In the genomic region with DNA sequence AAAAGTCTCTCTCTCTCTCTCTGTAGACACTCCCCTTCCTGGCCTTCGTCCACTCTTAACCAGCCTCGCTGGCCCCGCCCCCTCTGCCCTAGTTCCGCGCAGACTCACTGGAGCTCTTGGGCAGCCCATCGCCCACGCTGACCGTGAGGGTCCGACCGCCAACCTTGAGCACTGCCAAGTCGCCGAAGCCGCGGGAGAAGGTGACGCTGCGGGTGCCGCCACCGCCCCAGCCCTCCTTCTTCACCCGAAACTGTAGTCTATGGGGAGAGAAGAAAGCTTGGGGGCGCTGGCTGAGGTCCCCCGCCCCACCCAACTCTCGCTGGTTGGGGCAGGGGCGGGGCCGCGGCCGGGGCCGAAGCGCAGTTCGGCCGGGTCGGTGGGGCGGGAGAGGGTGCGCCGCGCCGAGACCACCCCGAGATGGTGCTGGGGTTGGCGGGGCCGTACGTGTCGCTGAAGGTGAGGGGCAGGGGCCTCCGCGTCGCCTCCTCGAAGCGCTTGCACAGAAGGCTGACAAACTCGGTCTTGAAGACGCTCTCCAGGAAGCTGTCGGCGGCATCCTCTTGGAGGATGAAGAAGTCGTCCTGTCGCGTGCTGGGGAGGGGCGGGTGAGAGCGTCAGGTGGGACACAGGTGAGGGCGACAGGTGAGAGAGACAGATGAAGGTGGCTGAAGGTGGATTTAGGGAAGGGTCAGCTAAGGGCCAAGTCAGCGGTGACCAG, we compare ENCODE assay signal across 9 cellular contexts. TPM values are rescaled to one million over a fixed set of nuclear protein-coding genes. Genes with fewer than 3 reads are reported as not detected.
A peak's percentile ranks its signal among the peaks of the same experiment; 100 is the strongest.
DNase-seq lines count a peak whose midpoint lies in the region; ATAC-seq and TF ChIP-seq lines count a peak whose summit lies in the region.
"Had no signal": no experiment of that assay in that cellular context is flagged by ENCODE, and none has a peak within 500 bp of the region (broad histone marks: within the 10 kb centered on the region; RNA-seq: fewer than 3 reads in every experiment).

No MANE protein-coding gene starts in this region.

- no peak overlapping the region for H3K4me3 Mint-ChIP-seq in activated CD8-positive, alpha-beta T cell treated with anti-CD3 and anti-CD28 coated beads for 36 hours
- H3K4me3 Mint-ChIP-seq: nephron had no signal

- no peak for TF ChIP-seq CTCF in activated CD8-positive, alpha-beta T cell treated with anti-CD3 and anti-CD28 coated beads for 36 hours (IDR thresholded peaks at IDR 0.05)

- POLR2A ChIA-PET in activated CD8-positive, alpha-beta T cell treated with anti-CD3 and anti-CD28 coated beads for 36 hours (lab: Charles Lee) = interaction anchor here (1.2 kb wide), 1 partner anchor 12 kb away, joined by 3 read pairs; no protein-coding TSS in a partner anchor

- H3K36me3 Mint-ChIP-seq in activated CD8-positive, alpha-beta T cell treated with anti-CD3 and anti-CD28 coated beads for 36 hours (ENCODE audit: low read depth) = peaks cover 21% of the 10 kb centered on the region

- H3K27ac Mint-ChIP-seq in activated CD8-positive, alpha-beta T cell treated with anti-CD3 and anti-CD28 coated beads for 36 hours = no peak overlapping the region

- no peaks in the 10 kb centered on the region for H3K9me3 Mint-ChIP-seq in activated CD8-positive, alpha-beta T cell treated with anti-CD3 and anti-CD28 coated beads for 36 hours
- H3K9me3 Mint-ChIP-seq: nephron had no signal

- CTCF ChIA-PET in activated CD8-positive, alpha-beta T cell treated with anti-CD3 and anti-CD28 coated beads for 36 hours (lab: Charles Lee) = no interaction called here

- DNase-seq in AG20443 (ENCODE audit: low spot score) = peak; percentile 94
- peak; percentile 40 for DNase-seq in activated CD8-positive, alpha-beta T cell treated with anti-CD3 and anti-CD28 coated beads for 36 hours
- DNase-seq in Right ventricle myocardium inferior (ENCODE audit: missing footprints) = peak; percentile 91
- peak; percentile 68 for DNase-seq in occipital lobe (lab: John Stamatoyannopoulos, UW)
- no peak for DNase-seq in effector CD4-positive, alpha-beta T cell
- DNase-seq in OCI-M1 (lab: John Stamatoyannopoulos, UW) = no peak
- DNase-seq in stimulated activated naive CD4-positive, alpha-beta T cell treated with Interleukin-2 at 50 U/mL for 16 hours (lab: John Stamatoyannopoulos, UW) = no peak

- no peak for TF ChIP-seq RAD21 in Ishikawa (IDR thresholded peaks at IDR 0.05; ENCODE audit: low read depth)

- no peaks in the 10 kb centered on the region for H3K27me3 Mint-ChIP-seq in activated CD8-positive, alpha-beta T cell treated with anti-CD3 and anti-CD28 coated beads for 36 hours

- no peak for TF ChIP-seq EP300 in Ishikawa (IDR thresholded peaks at IDR 0.05; ENCODE audit: borderline replicate concordance)

- intact Hi-C loops in activated CD8-positive, alpha-beta T cell treated with anti-CD3 and anti-CD28 coated beads for 36 hours (cut with micrococcal nuclease) = no loop called here
- intact Hi-C loops in Right ventricle myocardium inferior (cut with DNase I) = no loop called here

- peak; percentile 38 for ATAC-seq in activated CD8-positive, alpha-beta T cell treated with anti-CD3 and anti-CD28 coated beads for 36 hours
- ATAC-seq in Right ventricle myocardium inferior = peak; percentile 78

- peaks cover 3% of the 10 kb centered on the region for H3K4me1 Mint-ChIP-seq in activated CD8-positive, alpha-beta T cell treated with anti-CD3 and anti-CD28 coated beads for 36 hours (ENCODE audit: low read depth)

TF ChIP-seq in Ishikawa, 13 proteins besides CTCF, POLR2A, EP300 and RAD21:
- TF ChIP-seq TEAD4 (IDR thresholded peaks at IDR 0.05) (no peak), TCF12 (IDR thresholded peaks at IDR 0.05; ENCODE audit: low read depth) (no peak), TAF1 (IDR thresholded peaks at IDR 0.05; ENCODE audit: low read depth) (no peak), YY1 (IDR thresholded peaks at IDR 0.05; ENCODE audit: low read depth) (no peak), EGR1 (IDR thresholded peaks at IDR 0.05) (peak; percentile 95), FOXM1 (IDR thresholded peaks at IDR 0.05; ENCODE audit: borderline replicate concordance, low read depth) (no peak), CREB1 (IDR thresholded peaks at IDR 0.05; ENCODE audit: low read depth) (no peak), CEBPB (IDR thresholded peaks at IDR 0.05) (no peak), ZBTB7A (IDR thresholded peaks at IDR 0.05; ENCODE audit: low read depth) (peak; percentile 95), NFIC (IDR thresholded peaks at IDR 0.05) (no peak)
- TF ChIP-seq, protein P1, sequence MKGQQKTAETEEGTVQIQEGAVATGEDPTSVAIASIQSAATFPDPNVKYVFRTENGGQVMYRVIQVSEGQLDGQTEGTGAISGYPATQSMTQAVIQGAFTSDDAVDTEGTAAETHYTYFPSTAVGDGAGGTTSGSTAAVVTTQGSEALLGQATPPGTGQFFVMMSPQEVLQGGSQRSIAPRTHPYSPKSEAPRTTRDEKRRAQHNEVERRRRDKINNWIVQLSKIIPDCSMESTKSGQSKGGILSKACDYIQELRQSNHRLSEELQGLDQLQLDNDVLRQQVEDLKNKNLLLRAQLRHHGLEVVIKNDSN (IDR thresholded peaks at IDR 0.05) = no peak
- TF ChIP-seq, protein P2, sequence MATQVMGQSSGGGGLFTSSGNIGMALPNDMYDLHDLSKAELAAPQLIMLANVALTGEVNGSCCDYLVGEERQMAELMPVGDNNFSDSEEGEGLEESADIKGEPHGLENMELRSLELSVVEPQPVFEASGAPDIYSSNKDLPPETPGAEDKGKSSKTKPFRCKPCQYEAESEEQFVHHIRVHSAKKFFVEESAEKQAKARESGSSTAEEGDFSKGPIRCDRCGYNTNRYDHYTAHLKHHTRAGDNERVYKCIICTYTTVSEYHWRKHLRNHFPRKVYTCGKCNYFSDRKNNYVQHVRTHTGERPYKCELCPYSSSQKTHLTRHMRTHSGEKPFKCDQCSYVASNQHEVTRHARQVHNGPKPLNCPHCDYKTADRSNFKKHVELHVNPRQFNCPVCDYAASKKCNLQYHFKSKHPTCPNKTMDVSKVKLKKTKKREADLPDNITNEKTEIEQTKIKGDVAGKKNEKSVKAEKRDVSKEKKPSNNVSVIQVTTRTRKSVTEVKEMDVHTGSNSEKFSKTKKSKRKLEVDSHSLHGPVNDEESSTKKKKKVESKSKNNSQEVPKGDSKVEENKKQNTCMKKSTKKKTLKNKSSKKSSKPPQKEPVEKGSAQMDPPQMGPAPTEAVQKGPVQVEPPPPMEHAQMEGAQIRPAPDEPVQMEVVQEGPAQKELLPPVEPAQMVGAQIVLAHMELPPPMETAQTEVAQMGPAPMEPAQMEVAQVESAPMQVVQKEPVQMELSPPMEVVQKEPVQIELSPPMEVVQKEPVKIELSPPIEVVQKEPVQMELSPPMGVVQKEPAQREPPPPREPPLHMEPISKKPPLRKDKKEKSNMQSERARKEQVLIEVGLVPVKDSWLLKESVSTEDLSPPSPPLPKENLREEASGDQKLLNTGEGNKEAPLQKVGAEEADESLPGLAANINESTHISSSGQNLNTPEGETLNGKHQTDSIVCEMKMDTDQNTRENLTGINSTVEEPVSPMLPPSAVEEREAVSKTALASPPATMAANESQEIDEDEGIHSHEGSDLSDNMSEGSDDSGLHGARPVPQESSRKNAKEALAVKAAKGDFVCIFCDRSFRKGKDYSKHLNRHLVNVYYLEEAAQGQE (IDR thresholded peaks at IDR 0.05; ENCODE audit: low read depth) = no peak
- TF ChIP-seq, protein P3, sequence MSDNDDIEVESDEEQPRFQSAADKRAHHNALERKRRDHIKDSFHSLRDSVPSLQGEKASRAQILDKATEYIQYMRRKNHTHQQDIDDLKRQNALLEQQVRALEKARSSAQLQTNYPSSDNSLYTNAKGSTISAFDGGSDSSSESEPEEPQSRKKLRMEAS (IDR thresholded peaks at IDR 0.05) = peak; percentile 61

RNA-seq across cellular contexts. Expression of a gene that starts 12.5 kb away (rescaled TPM):
- total RNA-seq in activated CD8-positive, alpha-beta T cell treated with anti-CD3 and anti-CD28 coated beads for 36 hours = 10 to 100 TPM; 21.6 to 24.0 TPM
- total RNA-seq in Right ventricle myocardium inferior = 9.8 TPM
- 1.6 TPM for total RNA-seq in occipital lobe

RNA-seq across cellular contexts. Expression of a gene that starts 24.1 kb away (rescaled TPM):
- 1 to 10 TPM in 1 of 2 experiments, under 1 TPM in 1; 0.74 to 1.1 TPM for total RNA-seq in activated CD8-positive, alpha-beta T cell treated with anti-CD3 and anti-CD28 coated beads for 36 hours
- total RNA-seq in Right ventricle myocardium inferior (0.78 TPM), occipital lobe (not detected)

RNA-seq across cellular contexts. Expression of a gene that starts 50.7 kb away (rescaled TPM):
- total RNA-seq in activated CD8-positive, alpha-beta T cell treated with anti-CD3 and anti-CD28 coated beads for 36 hours = 10 to 100 TPM; 21.0 to 21.4 TPM
- total RNA-seq in Right ventricle myocardium inferior (9.3 TPM), occipital lobe (1.7 TPM)

Comparison
In these comparisons a context has a peak if more than half of its experiments do, and no peak if none do; other contexts are left out.
1. DNase-seq: peak in AG20443 (single experiment), activated CD8-positive, alpha-beta T cell treated with anti-CD3 and anti-CD28 coated beads for 36 hours (single experiment), Right ventricle myocardium inferior (single experiment) and occipital lobe (single experiment); none in effector CD4-positive, alpha-beta T cell (single experiment), OCI-M1 (single experiment) and stimulated activated naive CD4-positive, alpha-beta T cell treated with Interleukin-2 at 50 U/mL for 16 hours (single experiment).